ENCODE assay signal across 1 cellular context in genomic region chr7:40095226-40095625, GRCh38.
TF ChIP-seq lines count a peak whose summit lies in the region.

No MANE protein-coding gene starts in this region.

TF ChIP-seq in HepG2, 621 proteins besides CTCF, POLR2A, EP300 and RAD21 (continued from another document and continues in another):
- TF ChIP-seq, protein P1, sequence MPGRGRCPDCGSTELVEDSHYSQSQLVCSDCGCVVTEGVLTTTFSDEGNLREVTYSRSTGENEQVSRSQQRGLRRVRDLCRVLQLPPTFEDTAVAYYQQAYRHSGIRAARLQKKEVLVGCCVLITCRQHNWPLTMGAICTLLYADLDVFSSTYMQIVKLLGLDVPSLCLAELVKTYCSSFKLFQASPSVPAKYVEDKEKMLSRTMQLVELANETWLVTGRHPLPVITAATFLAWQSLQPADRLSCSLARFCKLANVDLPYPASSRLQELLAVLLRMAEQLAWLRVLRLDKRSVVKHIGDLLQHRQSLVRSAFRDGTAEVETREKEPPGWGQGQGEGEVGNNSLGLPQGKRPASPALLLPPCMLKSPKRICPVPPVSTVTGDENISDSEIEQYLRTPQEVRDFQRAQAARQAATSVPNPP (CRISPR knock-in tag; IDR thresholded peaks at IDR 0.05): no peak
- TF ChIP-seq PHF21A (CRISPR knock-in tag; IDR thresholded peaks at IDR 0.05) (0 out of 2 replicates have a peak, but pooled peaks have one; percentile 32), LCORL (IDR thresholded peaks at IDR 0.05) (no peak), LCORL (CRISPR knock-in tag; IDR thresholded peaks at IDR 0.05) (0 out of 2 replicates have a peak, but pooled peaks have one; percentile 35), ZNF430 (CRISPR knock-in tag; IDR thresholded peaks at IDR 0.05) (no peak), ZNF788 (CRISPR knock-in tag; IDR thresholded peaks at IDR 0.05; ENCODE audit: borderline replicate concordance) (no peak), SNAPC2 (CRISPR knock-in tag; IDR thresholded peaks at IDR 0.05) (no peak), IRX3 (CRISPR knock-in tag; IDR thresholded peaks at IDR 0.05; ENCODE audit: borderline replicate concordance, low read depth) (no peak), ZBTB34 (CRISPR knock-in tag; IDR thresholded peaks at IDR 0.05) (no peak), NFYC (CRISPR knock-in tag; IDR thresholded peaks at IDR 0.05) (no peak), TSC22D2 (CRISPR knock-in tag; IDR thresholded peaks at IDR 0.05; ENCODE audit: borderline replicate concordance) (no peak), BCL6 (CRISPR knock-in tag; IDR thresholded peaks at IDR 0.05) (peak; percentile 36; the same call in 1 of the 2 replicates), CREM (IDR thresholded peaks at IDR 0.05) (peak; percentile 46; the same call in 1 of the 2 replicates), CREM (CRISPR knock-in tag; IDR thresholded peaks at IDR 0.05) (no peak), KAT2B (IDR thresholded peaks at IDR 0.05; ENCODE audit: borderline replicate concordance, low read depth, low read length) (no peak), ZNF616 (CRISPR knock-in tag; IDR thresholded peaks at IDR 0.05; ENCODE audit: low read depth) (no peak), ZEB1 (IDR thresholded peaks at IDR 0.05; ENCODE audit: insufficient replicate concordance, low read depth) (peak; percentile 53), GLI4 (CRISPR knock-in tag; IDR thresholded peaks at IDR 0.05; ENCODE audit: borderline replicate concordance) (no peak), U2AF1 (optimal IDR thresholded peaks at IDR 0.05; ENCODE audit: low read depth, low read length) (no peak), ZNF761 (CRISPR knock-in tag; conservative IDR thresholded peaks at IDR 0.05) (no peak), ZNF670 (CRISPR knock-in tag; IDR thresholded peaks at IDR 0.05; ENCODE audit: borderline replicate concordance) (no peak), MIXL1 (CRISPR knock-in tag; IDR thresholded peaks at IDR 0.05) (peak; percentile 42; the same call in 1 of the 2 replicates), TOPORS (CRISPR knock-in tag; IDR thresholded peaks at IDR 0.05) (no peak), NR2F2 (IDR thresholded peaks at IDR 0.05; ENCODE audit: borderline replicate concordance, low read depth) (peak; percentile 67), ZNF468 (CRISPR knock-in tag; IDR thresholded peaks at IDR 0.05) (no peak), ISL2 (CRISPR knock-in tag; IDR thresholded peaks at IDR 0.05) (peak; percentile 74), ARHGAP35 (CRISPR knock-in tag; IDR thresholded peaks at IDR 0.05; ENCODE audit: borderline replicate concordance) (no peak), CHCHD3 (CRISPR knock-in tag; IDR thresholded peaks at IDR 0.05) (no peak), RFX5 (IDR thresholded peaks at IDR 0.05; ENCODE audit: low read depth, low read length) (no peak), ZSCAN29 (CRISPR knock-in tag; conservative IDR thresholded peaks at IDR 0.05) (no peak), PPARG (CRISPR knock-in tag; conservative IDR thresholded peaks at IDR 0.05) (0 out of 2 replicates have a peak, but pooled peaks have one; percentile 9), GABPB1 (CRISPR knock-in tag; IDR thresholded peaks at IDR 0.05) (no peak), FOXJ3 (CRISPR knock-in tag; IDR thresholded peaks at IDR 0.05; ENCODE audit: borderline replicate concordance) (peak; percentile 62; the same call in 1 of the 2 replicates), ZNF780A (CRISPR knock-in tag; IDR thresholded peaks at IDR 0.05) (no peak), ZNF431 (CRISPR knock-in tag; IDR thresholded peaks at IDR 0.05; ENCODE audit: borderline replicate concordance, low read depth) (no peak), SOX13 (IDR thresholded peaks at IDR 0.05) (no peak), SOX13 (CRISPR knock-in tag; conservative IDR thresholded peaks at IDR 0.05 in 1 of 2, IDR thresholded peaks at IDR 0.05 in 1 of 2) (peak in 1 of 2 experiments; percentile 84; a peak in 2 of 4 replicates), ZFP90 (CRISPR knock-in tag; IDR thresholded peaks at IDR 0.05; ENCODE audit: borderline replicate concordance) (no peak), SP5 (CRISPR knock-in tag; IDR thresholded peaks at IDR 0.05; ENCODE audit: borderline replicate concordance, low read depth) (no peak), GATAD2A (CRISPR knock-in tag; IDR thresholded peaks at IDR 0.05) (peak; percentile 64; the same call in 1 of the 2 replicates), STAG1 (CRISPR knock-in tag; IDR thresholded peaks at IDR 0.05) (no peak), FOXP4 (CRISPR knock-in tag; IDR thresholded peaks at IDR 0.05) (peak; percentile 73), SRSF9 (IDR thresholded peaks at IDR 0.05; ENCODE audit: borderline replicate concordance, insufficient read depth, low read depth, low read length, poor library complexity, severe bottlenecking) (no peak), GPN1 (CRISPR knock-in tag; IDR thresholded peaks at IDR 0.05; ENCODE audit: borderline replicate concordance) (no peak), ARNT (IDR thresholded peaks at IDR 0.05) (no peak), DPF2 (CRISPR knock-in tag; IDR thresholded peaks at IDR 0.05; ENCODE audit: borderline replicate concordance, low read depth) (no peak), NAIF1 (CRISPR knock-in tag; IDR thresholded peaks at IDR 0.05; ENCODE audit: borderline replicate concordance) (no peak), ZNF816 (CRISPR knock-in tag; IDR thresholded peaks at IDR 0.05; ENCODE audit: borderline replicate concordance) (no peak), SOX5 (CRISPR knock-in tag; IDR thresholded peaks at IDR 0.05; ENCODE audit: borderline replicate concordance) (peak; percentile 81; the same call in 1 of the 2 replicates), ZBTB37 (CRISPR knock-in tag; IDR thresholded peaks at IDR 0.05) (no peak), ZNF503 (CRISPR knock-in tag; IDR thresholded peaks at IDR 0.05) (0 out of 2 replicates have a peak, but pooled peaks have one; percentile 49), HNF4G (IDR thresholded peaks at IDR 0.05; ENCODE audit: borderline replicate concordance, low read depth, low read length) (peak; percentile 79; the same call in 1 of the 2 replicates), HNF4G (CRISPR knock-in tag; IDR thresholded peaks at IDR 0.05; ENCODE audit: borderline replicate concordance, low read depth) (no peak), ARNT2 (CRISPR knock-in tag; IDR thresholded peaks at IDR 0.05; ENCODE audit: low read depth) (no peak)
- TF ChIP-seq, protein P2, sequence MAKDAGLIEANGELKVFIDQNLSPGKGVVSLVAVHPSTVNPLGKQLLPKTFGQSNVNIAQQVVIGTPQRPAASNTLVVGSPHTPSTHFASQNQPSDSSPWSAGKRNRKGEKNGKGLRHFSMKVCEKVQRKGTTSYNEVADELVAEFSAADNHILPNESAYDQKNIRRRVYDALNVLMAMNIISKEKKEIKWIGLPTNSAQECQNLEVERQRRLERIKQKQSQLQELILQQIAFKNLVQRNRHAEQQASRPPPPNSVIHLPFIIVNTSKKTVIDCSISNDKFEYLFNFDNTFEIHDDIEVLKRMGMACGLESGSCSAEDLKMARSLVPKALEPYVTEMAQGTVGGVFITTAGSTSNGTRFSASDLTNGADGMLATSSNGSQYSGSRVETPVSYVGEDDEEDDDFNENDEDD (CRISPR knock-in tag; IDR thresholded peaks at IDR 0.05; ENCODE audit: borderline replicate concordance): no peak
- TF ChIP-seq, protein P3, sequence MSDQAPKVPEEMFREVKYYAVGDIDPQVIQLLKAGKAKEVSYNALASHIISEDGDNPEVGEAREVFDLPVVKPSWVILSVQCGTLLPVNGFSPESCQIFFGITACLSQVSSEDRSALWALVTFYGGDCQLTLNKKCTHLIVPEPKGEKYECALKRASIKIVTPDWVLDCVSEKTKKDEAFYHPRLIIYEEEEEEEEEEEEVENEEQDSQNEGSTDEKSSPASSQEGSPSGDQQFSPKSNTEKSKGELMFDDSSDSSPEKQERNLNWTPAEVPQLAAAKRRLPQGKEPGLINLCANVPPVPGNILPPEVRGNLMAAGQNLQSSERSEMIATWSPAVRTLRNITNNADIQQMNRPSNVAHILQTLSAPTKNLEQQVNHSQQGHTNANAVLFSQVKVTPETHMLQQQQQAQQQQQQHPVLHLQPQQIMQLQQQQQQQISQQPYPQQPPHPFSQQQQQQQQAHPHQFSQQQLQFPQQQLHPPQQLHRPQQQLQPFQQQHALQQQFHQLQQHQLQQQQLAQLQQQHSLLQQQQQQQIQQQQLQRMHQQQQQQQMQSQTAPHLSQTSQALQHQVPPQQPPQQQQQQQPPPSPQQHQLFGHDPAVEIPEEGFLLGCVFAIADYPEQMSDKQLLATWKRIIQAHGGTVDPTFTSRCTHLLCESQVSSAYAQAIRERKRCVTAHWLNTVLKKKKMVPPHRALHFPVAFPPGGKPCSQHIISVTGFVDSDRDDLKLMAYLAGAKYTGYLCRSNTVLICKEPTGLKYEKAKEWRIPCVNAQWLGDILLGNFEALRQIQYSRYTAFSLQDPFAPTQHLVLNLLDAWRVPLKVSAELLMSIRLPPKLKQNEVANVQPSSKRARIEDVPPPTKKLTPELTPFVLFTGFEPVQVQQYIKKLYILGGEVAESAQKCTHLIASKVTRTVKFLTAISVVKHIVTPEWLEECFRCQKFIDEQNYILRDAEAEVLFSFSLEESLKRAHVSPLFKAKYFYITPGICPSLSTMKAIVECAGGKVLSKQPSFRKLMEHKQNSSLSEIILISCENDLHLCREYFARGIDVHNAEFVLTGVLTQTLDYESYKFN (CRISPR knock-in tag; conservative IDR thresholded peaks at IDR 0.05): peak; percentile 80
- TF ChIP-seq, protein P4, sequence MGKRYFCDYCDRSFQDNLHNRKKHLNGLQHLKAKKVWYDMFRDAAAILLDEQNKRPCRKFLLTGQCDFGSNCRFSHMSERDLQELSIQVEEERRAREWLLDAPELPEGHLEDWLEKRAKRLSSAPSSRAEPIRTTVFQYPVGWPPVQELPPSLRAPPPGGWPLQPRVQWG (CRISPR knock-in tag; IDR thresholded peaks at IDR 0.05; ENCODE audit: borderline replicate concordance, low read depth): no peak
- TF ChIP-seq, protein P5, sequence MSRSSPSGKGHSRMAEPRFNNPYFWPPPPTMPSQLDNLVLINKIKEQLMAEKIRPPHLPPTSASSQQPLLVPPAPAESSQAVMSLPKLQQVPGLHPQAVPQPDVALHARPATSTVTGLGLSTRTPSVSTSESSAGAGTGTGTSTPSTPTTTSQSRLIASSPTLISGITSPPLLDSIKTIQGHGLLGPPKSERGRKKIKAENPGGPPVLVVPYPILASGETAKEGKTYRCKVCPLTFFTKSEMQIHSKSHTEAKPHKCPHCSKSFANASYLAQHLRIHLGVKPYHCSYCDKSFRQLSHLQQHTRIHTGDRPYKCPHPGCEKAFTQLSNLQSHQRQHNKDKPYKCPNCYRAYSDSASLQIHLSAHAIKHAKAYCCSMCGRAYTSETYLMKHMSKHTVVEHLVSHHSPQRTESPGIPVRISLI (CRISPR knock-in tag; IDR thresholded peaks at IDR 0.05; ENCODE audit: borderline replicate concordance): peak; percentile 82
